Comparison of ENCODE assay signal across 8 cellular contexts in the genomic region with DNA sequence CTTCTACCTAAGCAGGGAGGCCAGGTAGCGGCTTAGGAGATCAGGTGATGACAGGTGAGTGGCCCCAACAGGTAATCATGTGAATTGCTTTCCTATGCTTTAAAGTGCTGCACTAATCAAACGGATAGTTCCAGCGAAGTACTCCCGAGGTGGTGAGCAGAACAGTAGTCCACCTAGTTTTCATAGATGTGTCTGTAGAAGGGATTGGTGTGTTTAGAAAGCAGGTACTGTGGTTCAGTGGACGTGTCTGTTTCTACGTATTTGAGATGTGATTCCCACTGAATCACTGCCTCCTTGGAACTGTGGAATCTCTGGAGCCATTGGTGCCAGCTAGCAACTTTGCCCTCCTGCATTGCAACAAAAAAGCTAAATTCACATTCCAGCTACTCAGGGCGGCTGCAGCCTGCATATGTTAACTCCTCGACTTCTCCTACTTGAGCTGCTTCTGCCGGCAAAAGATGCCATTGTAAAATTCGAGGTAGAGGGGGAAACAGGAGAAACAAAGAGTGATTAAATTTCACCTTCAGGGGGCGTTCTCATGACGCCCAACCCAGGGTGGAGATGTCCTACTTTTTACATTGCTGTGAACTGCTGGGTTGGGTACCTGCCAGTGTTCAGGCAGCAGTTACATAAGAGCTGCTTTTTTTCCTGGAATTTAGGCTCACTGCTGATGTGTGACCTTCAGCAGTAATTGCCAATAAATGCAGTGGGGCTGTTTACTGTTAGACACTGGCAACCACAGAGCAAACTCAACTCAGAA.
DNase-seq lines count a peak whose midpoint lies in the region; ATAC-seq and TF ChIP-seq lines count a peak whose summit lies in the region.

No MANE protein-coding gene starts in this region.

- TF ChIP-seq CTCF in GM20000 (IDR thresholded peaks at IDR 0.05; ENCODE audit: extremely low read depth, missing control alignments) = no peak

- no peaks in the 10 kb centered on the region for H3K36me3 ChIP-seq in mesenchymal stem cell (ENCODE audit: control insufficient read depth in 1 of 2, insufficient read depth in 2 of 2, low read depth in 1 of 2, low read length in 2 of 2)

- H3K9me3 ChIP-seq in mesenchymal stem cell (ENCODE audit: control insufficient read depth, low read length) = no peaks in the 10 kb centered on the region

- H3K27ac ChIP-seq in mesenchymal stem cell (ENCODE audit: low read length, poor library complexity, severe bottlenecking) = peak overlapping the region; percentile 58

- peaks cover 30% of the 10 kb centered on the region for H3K4me1 ChIP-seq in mesenchymal stem cell (ENCODE audit: control insufficient read depth, insufficient read depth, low read depth, low read length)

- no peak overlapping the region for H2BK5ac ChIP-seq in mesenchymal stem cell (ENCODE audit: low read depth, low read length, poor library complexity, severe bottlenecking)

- H2BK12ac ChIP-seq in mesenchymal stem cell (ENCODE audit: low read length in 2 of 2) = no peak overlapping the region

- peak overlapping the region; percentile 42 for H3K9ac ChIP-seq in mesenchymal stem cell (ENCODE audit: low read length)

- H3K9me3 Mint-ChIP-seq in effector memory CD8-positive, alpha-beta T cell = no peaks in the 10 kb centered on the region

- H3K27ac Mint-ChIP-seq in effector memory CD8-positive, alpha-beta T cell = peak overlapping the region in 1 of 2 donors; percentile 70

- H3K18ac ChIP-seq in mesenchymal stem cell (ENCODE audit: low read depth in 1 of 2, low read length in 2 of 2) = peak overlapping the region; percentile 44 to 67

- no peak overlapping the region for H2BK15ac ChIP-seq in mesenchymal stem cell (ENCODE audit: low read depth, poor library complexity, severe bottlenecking)

- no peaks in the 10 kb centered on the region for H3K27me3 ChIP-seq in mesenchymal stem cell (ENCODE audit: control insufficient read depth in 1 of 2, insufficient read depth in 1 of 2, low read length in 2 of 2)

- peak; percentile 85 for ATAC-seq in effector memory CD8-positive, alpha-beta T cell (replicated peaks)
- ATAC-seq in HG03159 (IDR thresholded peaks at IDR 0.05; ENCODE audit: unreplicated experiment) (no peak), GM19023 (IDR thresholded peaks at IDR 0.05; ENCODE audit: unreplicated experiment) (no peak)

- no peak overlapping the region for H3K4ac ChIP-seq in mesenchymal stem cell (ENCODE audit: low read depth in 1 of 2, low read length in 2 of 2)

- H2BK120ac ChIP-seq in mesenchymal stem cell (ENCODE audit: low read depth, low read length) = peak overlapping the region; percentile 7

- H3K4me2 ChIP-seq in mesenchymal stem cell (ENCODE audit: low read length, poor library complexity, severe bottlenecking) = no peak overlapping the region

- WGBS in mesenchymal stem cell = 60% methylated on average over 12 of the region's 12 CpGs

- no peak overlapping the region for H2AFZ ChIP-seq in mesenchymal stem cell (ENCODE audit: low read depth, low read length)

- peaks cover 0 to 4% of the 10 kb centered on the region in 2 donors for H3K4me1 Mint-ChIP-seq in effector memory CD8-positive, alpha-beta T cell (ENCODE audit: low read depth in 2 of 2)

- no peaks in the 10 kb centered on the region for H3K79me1 ChIP-seq in mesenchymal stem cell (replicated peaks; ENCODE audit: low read length, poor library complexity, severe bottlenecking)

- H4K91ac ChIP-seq in mesenchymal stem cell (ENCODE audit: low read length) = no peak overlapping the region

- DNase-seq in AG08396 (ENCODE audit: low spot score) = peak; percentile 40
- DNase-seq in GM20000 (ENCODE audit: low spot score) = peak; percentile 44
- peak; percentile 37 to 44 for DNase-seq in SHP77 (lab: John Stamatoyannopoulos, UW)
- peak in 2 of 3 experiments; percentile 18 to 27 for DNase-seq in effector memory CD8-positive, alpha-beta T cell
- DNase-seq in mesenchymal stem cell = peak; percentile 56
- no peak for DNase-seq in stimulated activated CD4-positive, alpha-beta T cell treated with anti-CD3 and anti-CD28 coated beads, Interleukin-4, amount 100 ng/mL, for 24 hours

- H3K4me3 Mint-ChIP-seq in effector memory CD8-positive, alpha-beta T cell = no peak overlapping the region

- no peaks in the 10 kb centered on the region for H3K27me3 Mint-ChIP-seq in effector memory CD8-positive, alpha-beta T cell

- no peak overlapping the region for H3K23ac ChIP-seq in mesenchymal stem cell (ENCODE audit: low read length in 2 of 2)

- H3K14ac ChIP-seq in mesenchymal stem cell (ENCODE audit: low read length in 2 of 2) = no peak overlapping the region

- H4K8ac ChIP-seq in mesenchymal stem cell (ENCODE audit: low read length) = no peak overlapping the region

- peaks cover 8% of the 10 kb centered on the region for H3K36me3 Mint-ChIP-seq in effector memory CD8-positive, alpha-beta T cell (ENCODE audit: insufficient read depth)

- no peak overlapping the region for H3K4me3 ChIP-seq in mesenchymal stem cell (ENCODE audit: insufficient read depth in 1 of 2, low read depth in 1 of 2, low read length in 2 of 2)

- H2AK5ac ChIP-seq in mesenchymal stem cell (ENCODE audit: low read length, severe bottlenecking) = peak overlapping the region; percentile 99
